23 cellular contexts compared by ENCODE assay signal in the genomic region with DNA sequence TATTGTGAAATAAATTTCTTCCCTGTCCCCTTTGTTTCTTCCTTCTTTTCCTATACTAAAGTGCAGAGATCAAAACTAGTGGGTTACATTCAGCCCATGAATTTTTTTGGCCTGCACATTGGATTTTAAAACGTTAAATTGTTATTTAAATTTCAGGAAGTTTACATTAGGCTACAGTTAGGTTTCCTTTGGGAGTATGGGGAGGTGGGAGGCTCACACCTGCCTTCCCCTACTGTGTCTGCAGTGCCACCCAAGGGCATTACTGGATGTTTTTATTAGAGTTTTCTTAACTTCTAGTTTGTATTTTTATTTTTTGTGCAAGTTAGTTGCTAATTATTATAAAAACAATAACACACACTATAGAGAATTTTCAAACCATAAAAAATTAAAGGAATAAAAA. TPM values are rescaled to one million over a fixed set of nuclear protein-coding genes. Genes with fewer than 3 reads are reported as not detected.
"Had no signal": no experiment of that assay in that cellular context is flagged by ENCODE, and none has a peak within 500 bp of the region (broad histone marks: within the 10 kb centered on the region; RNA-seq: fewer than 3 reads in every experiment).

No MANE protein-coding gene starts in this region.

- H3K4me1 Mint-ChIP-seq: immature natural killer cell; naive B cell; naive thymus-derived CD8-positive, alpha-beta T cell had no signal

- H3K27ac Mint-ChIP-seq: immature natural killer cell, mesothelial cell of epicardium had no signal

- H3K9me3 Mint-ChIP-seq: immature natural killer cell; mesothelial cell of epicardium; naive B cell; naive thymus-derived CD8-positive, alpha-beta T cell had no signal

- H3K27ac ChIP-seq: coronary artery, dorsolateral prefrontal cortex, esophagus muscularis mucosa, foreskin keratinocyte, gastroesophageal sphincter, heart right ventricle, left ventricle myocardium inferior, lower lobe of right lung had no signal

- H3K27me3 ChIP-seq: dorsolateral prefrontal cortex, esophagus muscularis mucosa, foreskin keratinocyte, gastroesophageal sphincter, heart right ventricle had no signal

- H3K9me3 ChIP-seq: esophagus muscularis mucosa, gastroesophageal sphincter, heart right ventricle, left ventricle myocardium inferior, lower lobe of right lung, mucosa of descending colon had no signal

- H3K4me1 ChIP-seq: esophagus muscularis mucosa, foreskin keratinocyte, gastroesophageal sphincter, heart right ventricle, left ventricle myocardium inferior, lower lobe of right lung had no signal

- H3K27me3 Mint-ChIP-seq: naive B cell; naive thymus-derived CD8-positive, alpha-beta T cell had no signal

- ATAC-seq: foreskin keratinocyte; gastroesophageal sphincter; heart right ventricle; left colon; left lobe of liver; lower lobe of right lung; mucosa of descending colon; naive thymus-derived CD8-positive, alpha-beta T cell had no signal

- H3K4me3 ChIP-seq: coronary artery, dorsolateral prefrontal cortex, esophagus muscularis mucosa, gastroesophageal sphincter, heart right ventricle, left ventricle myocardium inferior, lower lobe of right lung, mucosa of descending colon had no signal

- DNase-seq: dermis blood vessel endothelial cell; dorsolateral prefrontal cortex; effector CD4-positive, alpha-beta T cell; effector memory CD4-positive, alpha-beta T cell; foreskin keratinocyte; heart right ventricle; hippocampal formation; immature natural killer cell; islet precursor cell; kidney; kidney glomerular epithelial cell; left colon; left ventricle myocardium inferior; lower lobe of right lung; mesenchymal stem cell; mucosa of descending colon; naive B cell; naive thymus-derived CD8-positive, alpha-beta T cell had no signal

- H3K4me3 Mint-ChIP-seq: immature natural killer cell; mesothelial cell of epicardium; naive B cell; naive thymus-derived CD8-positive, alpha-beta T cell had no signal

RNA-seq across cellular contexts. Expression of a gene that starts 51.7 kb away (rescaled TPM):
- total RNA-seq: dermis blood vessel endothelial cell; naive thymus-derived CD8-positive, alpha-beta T cell had no signal
